ENCODE assay signal across 8 cellular contexts in the genomic region with DNA sequence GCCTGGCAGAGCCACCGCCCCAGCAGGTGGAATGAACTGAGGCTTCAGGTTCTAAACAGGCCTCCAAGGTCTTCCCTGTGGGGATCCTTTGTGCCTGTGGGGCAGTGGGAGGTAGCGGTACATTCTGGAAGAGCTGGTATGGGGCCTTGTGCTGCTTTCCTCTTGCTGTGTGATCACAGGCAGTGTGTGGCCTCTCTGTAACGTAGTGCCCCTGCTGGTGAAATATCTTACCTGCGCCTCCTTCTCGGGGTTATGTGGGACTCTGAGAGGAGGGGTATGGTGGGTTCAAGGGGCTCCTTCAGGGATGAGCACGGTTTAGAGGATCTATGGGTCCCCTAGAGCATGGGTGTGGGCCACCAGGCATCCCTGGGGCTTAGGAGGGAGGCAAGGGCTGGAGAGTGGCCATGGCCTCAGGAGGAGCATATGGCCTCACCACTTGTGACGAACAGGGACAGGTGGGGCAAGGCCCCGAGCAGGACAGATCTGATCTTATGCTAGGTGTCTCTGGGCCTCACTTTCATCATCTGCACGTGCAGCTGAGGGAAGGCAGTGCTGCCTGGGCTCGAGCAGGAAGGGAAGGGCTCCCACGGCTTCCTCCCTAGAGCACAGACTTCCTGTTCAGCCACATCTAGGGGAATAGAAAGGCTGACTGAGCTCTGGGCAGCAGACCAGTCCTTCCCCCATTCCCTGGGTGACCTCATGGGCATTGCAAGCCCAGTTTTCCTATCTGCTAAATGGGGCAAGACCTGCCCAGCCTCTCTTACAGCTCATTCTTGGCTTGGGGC. TPM values are rescaled to one million over a fixed set of nuclear protein-coding genes. Genes with fewer than 3 reads are reported as not detected.
DNase-seq lines count a peak whose midpoint lies in the region; ATAC-seq and TF ChIP-seq lines count a peak whose summit lies in the region.

No MANE protein-coding gene starts in this region.

- no peaks in the 10 kb centered on the region for H3K36me3 ChIP-seq in CD8-positive, alpha-beta T cell (ENCODE audit: insufficient read depth, low read length)
- no peaks in the 10 kb centered on the region for H3K36me3 ChIP-seq in effector memory CD4-positive, alpha-beta T cell (ENCODE audit: control insufficient read depth, insufficient read depth, low read length)
- no peaks in the 10 kb centered on the region for H3K36me3 ChIP-seq in mucosa of rectum (ENCODE audit: control insufficient read depth in 2 of 2, insufficient read depth in 2 of 2, low read length in 2 of 2)
- no peaks in the 10 kb centered on the region for H3K36me3 ChIP-seq in upper lobe of right lung

- no peaks in the 10 kb centered on the region for H3K27me3 Mint-ChIP-seq in CD8-positive, alpha-beta T cell (ENCODE audit: low read depth)
- H3K27me3 Mint-ChIP-seq in activated CD4-positive, alpha-beta T cell treated with anti-CD3 and anti-CD28 coated beads, Interleukin-2, amount 10 ng/mL, durations not matched to agents 24 days and 14 days: peaks cover 29% of the 10 kb centered on the region

- no peaks in the 10 kb centered on the region for H3K9me3 ChIP-seq in CD8-positive, alpha-beta T cell (ENCODE audit: low read length)
- no peaks in the 10 kb centered on the region for H3K9me3 ChIP-seq in effector memory CD4-positive, alpha-beta T cell (ENCODE audit: control insufficient read depth, low read length)
- no peaks in the 10 kb centered on the region for H3K9me3 ChIP-seq in mucosa of rectum (ENCODE audit: control insufficient read depth in 2 of 2, low read length in 2 of 2)
- H3K9me3 ChIP-seq in upper lobe of right lung: no peaks in the 10 kb centered on the region

- CTCF ChIA-PET in CD8-positive, alpha-beta T cell (lab: Charles Lee): interaction anchor here (0.7 to 1.7 kb wide), 4 partner anchors 12 to 202 kb away, joined by 3 to 4 read pairs (median 4); no protein-coding TSS in a partner anchor

- peaks cover 52% of the 10 kb centered on the region for H3K4me1 Mint-ChIP-seq in CD8-positive, alpha-beta T cell (ENCODE audit: low read depth)
- H3K4me1 Mint-ChIP-seq in activated CD4-positive, alpha-beta T cell treated with anti-CD3 and anti-CD28 coated beads, Interleukin-2, amount 10 ng/mL, durations not matched to agents 24 days and 14 days: peaks cover 24% of the 10 kb centered on the region

- no peaks in the 10 kb centered on the region for H3K36me3 Mint-ChIP-seq in CD8-positive, alpha-beta T cell
- no peaks in the 10 kb centered on the region for H3K36me3 Mint-ChIP-seq in activated CD4-positive, alpha-beta T cell treated with anti-CD3 and anti-CD28 coated beads, Interleukin-2, amount 10 ng/mL, durations not matched to agents 24 days and 14 days (ENCODE audit: low read depth)

- peaks cover 53% of the 10 kb centered on the region for H3K4me1 ChIP-seq in CD8-positive, alpha-beta T cell (ENCODE audit: insufficient read depth, low read length)
- peaks cover 56% of the 10 kb centered on the region for H3K4me1 ChIP-seq in effector memory CD4-positive, alpha-beta T cell (ENCODE audit: control insufficient read depth, insufficient read depth, low read length, poor library complexity, severe bottlenecking)
- peaks cover 35 to 36% of the 10 kb centered on the region in 2 donors for H3K4me1 ChIP-seq in mucosa of rectum (ENCODE audit: control insufficient read depth in 2 of 2, insufficient read depth in 2 of 2, low read length in 2 of 2)
- peaks cover 75% of the 10 kb centered on the region for H3K4me1 ChIP-seq in upper lobe of right lung

- TF ChIP-seq CTCF in CD8-positive, alpha-beta T cell (IDR thresholded peaks at IDR 0.05): peak; percentile 53
- peak; percentile 30 for TF ChIP-seq CTCF in upper lobe of right lung (IDR thresholded peaks at IDR 0.05)

- H3K27ac Mint-ChIP-seq in CD8-positive, alpha-beta T cell: peak overlapping the region; percentile 87
- H3K27ac Mint-ChIP-seq in activated CD4-positive, alpha-beta T cell treated with anti-CD3 and anti-CD28 coated beads, Interleukin-2, amount 10 ng/mL, durations not matched to agents 24 days and 14 days: peak overlapping the region; percentile 58

- no peaks in the 10 kb centered on the region for H3K27me3 ChIP-seq in CD8-positive, alpha-beta T cell (ENCODE audit: insufficient read depth, low read length)
- H3K27me3 ChIP-seq in effector memory CD4-positive, alpha-beta T cell (replicated peaks; ENCODE audit: control insufficient read depth, insufficient read depth, low read length, poor library complexity, severe bottlenecking): no peaks in the 10 kb centered on the region
- H3K27me3 ChIP-seq in mucosa of rectum (ENCODE audit: control insufficient read depth in 2 of 2, insufficient read depth in 2 of 2, low read length in 2 of 2): no peaks in the 10 kb centered on the region
- no peaks in the 10 kb centered on the region for H3K27me3 ChIP-seq in upper lobe of right lung

- no peak overlapping the region for H3K4me3 ChIP-seq in CD8-positive, alpha-beta T cell (ENCODE audit: low read depth, low read length)
- no peak overlapping the region for H3K4me3 ChIP-seq in effector memory CD4-positive, alpha-beta T cell (ENCODE audit: insufficient read depth, low read depth, low read length, poor library complexity, severe bottlenecking)
- H3K4me3 ChIP-seq in mucosa of rectum (ENCODE audit: low read length in 2 of 2) (no peak overlapping the region), upper lobe of right lung (no peak overlapping the region)

- DNase-seq in CD8-positive, alpha-beta T cell: peak in 6 of 7 experiments; percentile 15 to 72 (median 38)
- DNase-seq in LHCN-M2 (ENCODE audit: low read depth): peak; percentile 52
- DNase-seq in activated CD4-positive, alpha-beta T cell treated with anti-CD3 and anti-CD28 coated beads, Interleukin-2, amount 10 ng/mL, durations not matched to agents 24 days and 14 days: peak; percentile 81
- DNase-seq in effector memory CD4-positive, alpha-beta T cell: peak in 2 of 3 donors; percentile 10 to 14
- DNase-seq in upper lobe of right lung: peak; percentile 85
- DNase-seq in NCI-H2171 (lab: John Stamatoyannopoulos, UW): no peak
- no peak for DNase-seq in NCI-H1092 treated with DMSO at 0.1 percent for 48 hours (lab: John Stamatoyannopoulos, UW)

- H3K4me3 Mint-ChIP-seq in CD8-positive, alpha-beta T cell: peak overlapping the region; percentile 46
- H3K4me3 Mint-ChIP-seq in activated CD4-positive, alpha-beta T cell treated with anti-CD3 and anti-CD28 coated beads, Interleukin-2, amount 10 ng/mL, durations not matched to agents 24 days and 14 days: peak overlapping the region; percentile 52

- POLR2A ChIA-PET in CD8-positive, alpha-beta T cell (lab: Charles Lee): interaction anchor here (0.8 kb wide), 1 partner anchor 205 kb away, joined by 3 read pairs; no protein-coding TSS in a partner anchor

- intact Hi-C loops in CD8-positive, alpha-beta T cell (cut with DNase I, micrococcal nuclease): no loop called here
- intact Hi-C loops in activated CD4-positive, alpha-beta T cell treated with anti-CD3 and anti-CD28 coated beads, Interleukin-2, amount 10 ng/mL, durations not matched to agents 24 days and 14 days (cut with micrococcal nuclease): no loop called here
- intact Hi-C loops in upper lobe of right lung (cut with DNase I): no loop called here

- no peak overlapping the region for H3K9ac ChIP-seq in mucosa of rectum (ENCODE audit: low read depth in 1 of 2, low read length in 2 of 2)

- ATAC-seq in CD8-positive, alpha-beta T cell: peak; percentile 39
- ATAC-seq in upper lobe of right lung: peak; percentile 56

- H3K27ac ChIP-seq in CD8-positive, alpha-beta T cell (ENCODE audit: low read depth, low read length): no peak overlapping the region
- H3K27ac ChIP-seq in effector memory CD4-positive, alpha-beta T cell (ENCODE audit: insufficient read depth, low read length, poor library complexity, severe bottlenecking): peak overlapping the region; percentile 54
- H3K27ac ChIP-seq in mucosa of rectum (ENCODE audit: low read depth in 2 of 2, low read length in 2 of 2) (peak overlapping the region; percentile 52 to 59), upper lobe of right lung (peak overlapping the region; percentile 95)

- no peaks in the 10 kb centered on the region for H3K9me3 Mint-ChIP-seq in CD8-positive, alpha-beta T cell
- no peaks in the 10 kb centered on the region for H3K9me3 Mint-ChIP-seq in activated CD4-positive, alpha-beta T cell treated with anti-CD3 and anti-CD28 coated beads, Interleukin-2, amount 10 ng/mL, durations not matched to agents 24 days and 14 days

RNA-seq across cellular contexts. Expression of a gene that starts 1.9 kb away (rescaled TPM):
- 1 to 10 TPM; 6.8 to 7.5 TPM for total RNA-seq in CD8-positive, alpha-beta T cell
- total RNA-seq in LHCN-M2 (2014; rRNA removed): 0.23 and 0.96 TPM in 2 replicates
- polyA plus RNA-seq in LHCN-M2 (2012): 2.1 TPM
- total RNA-seq in activated CD4-positive, alpha-beta T cell treated with anti-CD3 and anti-CD28 coated beads, Interleukin-2, amount 10 ng/mL, durations not matched to agents 24 days and 14 days: 0.47 and 0.99 TPM in 2 replicates
- 64.5 TPM for total RNA-seq in upper lobe of right lung

RNA-seq across cellular contexts. Expression of a gene that starts 5.8 kb away (rescaled TPM):
- under 1 TPM; 0.19 to 0.28 TPM for total RNA-seq in CD8-positive, alpha-beta T cell
- not detected in 2 replicates for total RNA-seq in LHCN-M2 (2014; rRNA removed)
- not detected for polyA plus RNA-seq in LHCN-M2 (2012)
- 0.19 TPM in 1 of 2 replicates, not detected in the other for total RNA-seq in activated CD4-positive, alpha-beta T cell treated with anti-CD3 and anti-CD28 coated beads, Interleukin-2, amount 10 ng/mL, durations not matched to agents 24 days and 14 days
- 1.7 TPM for total RNA-seq in upper lobe of right lung

RNA-seq across cellular contexts. Expression of a gene that starts 22.3 kb away (rescaled TPM):
- not detected for total RNA-seq in CD8-positive, alpha-beta T cell
- total RNA-seq in LHCN-M2 (2014; rRNA removed) (not detected in 2 replicates), upper lobe of right lung (0.20 TPM)
- not detected for polyA plus RNA-seq in LHCN-M2 (2012)
- total RNA-seq in activated CD4-positive, alpha-beta T cell treated with anti-CD3 and anti-CD28 coated beads, Interleukin-2, amount 10 ng/mL, durations not matched to agents 24 days and 14 days: not detected in 2 replicates

Comparison
In these comparisons a context has a peak if more than half of its experiments do, and no peak if none do; other contexts are left out.
1. DNase-seq: peak in CD8-positive, alpha-beta T cell (6 of 7), LHCN-M2 (single experiment), activated CD4-positive, alpha-beta T cell treated with anti-CD3 and anti-CD28 coated beads, Interleukin-2, amount 10 ng/mL, durations not matched to agents 24 days and 14 days (single experiment), effector memory CD4-positive, alpha-beta T cell (2 of 3) and upper lobe of right lung (single experiment); none in NCI-H2171 (single experiment) and NCI-H1092 treated with DMSO at 0.1 percent for 48 hours (single experiment).